14 cellular contexts compared by ENCODE assay signal in the genomic region with DNA sequence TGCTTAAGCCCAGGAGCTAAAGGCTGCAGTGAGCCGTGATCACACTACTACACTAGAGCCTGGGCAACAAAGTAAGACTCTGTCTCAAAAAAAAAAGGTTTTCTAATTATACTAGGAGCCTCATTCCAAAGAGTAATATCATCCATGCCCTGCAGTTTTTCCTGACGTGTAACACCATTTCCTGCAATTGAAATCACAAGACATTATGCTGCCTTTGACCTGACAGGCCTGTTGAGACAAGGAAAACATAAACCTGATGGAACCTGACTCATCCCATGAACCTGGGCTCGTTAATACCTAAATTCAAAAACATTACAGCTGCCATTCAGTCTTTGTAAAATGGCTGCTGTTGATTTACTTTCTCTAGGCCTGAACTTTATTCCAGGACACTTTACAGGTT. TPM values are rescaled to one million over a fixed set of nuclear protein-coding genes. Genes with fewer than 3 reads are reported as not detected.
DNase-seq lines count a peak whose midpoint lies in the region; FAIRE-seq and TF ChIP-seq lines count a peak whose summit lies in the region.
"Had no signal": no experiment of that assay in that cellular context is flagged by ENCODE, and none has a peak within 500 bp of the region (broad histone marks: within the 10 kb centered on the region; RNA-seq: fewer than 3 reads in every experiment).

No MANE protein-coding gene starts in this region.

- peak; percentile 93 for FAIRE-seq in bronchial epithelial cell (lab: Jason Lieb, UNC)
- FAIRE-seq: A204.1 had no signal

- peaks cover 2% of the 10 kb centered on the region for H3K36me3 ChIP-seq in bronchial epithelial cell (ENCODE audit: control insufficient read depth, insufficient read depth, low read length)
- H3K36me3 ChIP-seq in kidney epithelial cell (ENCODE audit: control insufficient read depth, insufficient read depth, low read length) = no peaks in the 10 kb centered on the region
- H3K36me3 ChIP-seq in urinary bladder (ENCODE audit: insufficient read depth) = no peaks in the 10 kb centered on the region

- no peaks in the 10 kb centered on the region for H3K36me3 Mint-ChIP-seq in osteocyte (ENCODE audit: unreplicated experiment)

- H3K4me3 Mint-ChIP-seq in osteocyte (ENCODE audit: unreplicated experiment) = no peak overlapping the region
- H3K4me3 Mint-ChIP-seq: H9 had no signal

- H3K4me3 ChIP-seq in bronchial epithelial cell (ENCODE audit: low read depth, low read length) = no peak overlapping the region
- H3K4me3 ChIP-seq in kidney epithelial cell (ENCODE audit: low read depth, low read length) = no peak overlapping the region
- H3K4me3 ChIP-seq in urinary bladder (ENCODE audit: low read depth, low read length) = no peak overlapping the region
- H3K4me3 ChIP-seq: psoas muscle had no signal

- TF ChIP-seq CTCF in bronchial epithelial cell (IDR thresholded peaks at IDR 0.05; ENCODE audit: insufficient read depth, low read length, severe bottlenecking) (no peak), kidney epithelial cell (IDR thresholded peaks at IDR 0.05; ENCODE audit: insufficient read depth, low read length, poor library complexity, severe bottlenecking) (no peak), osteocyte (IDR thresholded peaks at IDR 0.05) (no peak)

- WGBS in urinary bladder = 74% methylated on average over 3 of the region's 3 CpGs

- peak overlapping the region; percentile 7 for H3K27ac ChIP-seq in urinary bladder (ENCODE audit: low read depth)
- H3K27ac ChIP-seq: psoas muscle had no signal

- no peaks in the 10 kb centered on the region for H3K4me1 ChIP-seq in urinary bladder (ENCODE audit: insufficient read depth)
- H3K4me1 ChIP-seq: psoas muscle had no signal

- no peaks in the 10 kb centered on the region for H3K9me3 Mint-ChIP-seq in osteocyte (ENCODE audit: unreplicated experiment)
- H3K9me3 Mint-ChIP-seq: H9 had no signal

- no peaks in the 10 kb centered on the region for H3K4me1 Mint-ChIP-seq in osteocyte (ENCODE audit: unreplicated experiment)
- H3K4me1 Mint-ChIP-seq: H9 had no signal

- no peaks in the 10 kb centered on the region for H3K27me3 Mint-ChIP-seq in osteocyte (ENCODE audit: unreplicated experiment)

- DNase-seq in NCI-H2171 treated with DMSO at 0.1 percent for 48 hours (lab: John Stamatoyannopoulos, UW) (peak; percentile 14), NCI-H2171 (lab: John Stamatoyannopoulos, UW) (no peak), bronchial epithelial cell (ENCODE audit: low read depth) (peak; percentile 99), kidney epithelial cell (ENCODE audit: low read depth) (peak; percentile 67), osteocyte (ENCODE audit: extremely low spot score, unreplicated experiment) (no peak), putamen (ENCODE audit: low spot score) (no peak)
- DNase-seq in activated CD4-positive, CD25-positive, alpha-beta regulatory T cell treated with anti-CD3 and anti-CD28 coated beads, Interleukin-2, amount 50 U/mL, for 72 hours = no peak
- DNase-seq: activated effector memory CD4-positive, alpha-beta T cell treated with Interleukin-2 at 50 U/mL for 16 hours; glutamatergic neuron; H9; NCI-H1694 treated with DMSO at 0.1 percent for 48 hours; psoas muscle had no signal

- H3K27me3 ChIP-seq in bronchial epithelial cell (ENCODE audit: control insufficient read depth, insufficient read depth, low read length) = no peaks in the 10 kb centered on the region
- no peaks in the 10 kb centered on the region for H3K27me3 ChIP-seq in kidney epithelial cell (ENCODE audit: control insufficient read depth, insufficient read depth, low read length)

- no peak overlapping the region for H3K27ac Mint-ChIP-seq in osteocyte (ENCODE audit: unreplicated experiment)
- H3K27ac Mint-ChIP-seq: H9 had no signal

RNA-seq across cellular contexts. Expression of gene PEX13, which starts 58.7 kb away (rescaled TPM):
- 58.8 and 59.2 TPM in 2 replicates for total RNA-seq in bronchial epithelial cell
- total RNA-seq in kidney epithelial cell = 31.7 and 33.0 TPM in 2 replicates
- total RNA-seq in urinary bladder = 53.6 TPM
- polyA plus RNA-seq in urinary bladder = 12.9 TPM
- total RNA-seq in osteocyte = 19.6 and 20.3 TPM in 2 replicates

RNA-seq across cellular contexts. Expression of gene PUS10, which starts 59.3 kb away (rescaled TPM):
- total RNA-seq in bronchial epithelial cell = 5.9 and 6.1 TPM in 2 replicates
- 4.4 and 8.9 TPM in 2 replicates for total RNA-seq in kidney epithelial cell
- total RNA-seq in urinary bladder = 14.6 TPM
- polyA plus RNA-seq in urinary bladder = 3.1 TPM
- 6.0 and 7.7 TPM in 2 replicates for total RNA-seq in osteocyte

Comparison
In these comparisons a context has a peak if more than half of its experiments do, and no peak if none do; other contexts are left out.
1. DNase-seq: peak in NCI-H2171 treated with DMSO at 0.1 percent for 48 hours (single experiment), bronchial epithelial cell (single experiment) and kidney epithelial cell (single experiment); none in NCI-H2171 (single experiment), osteocyte (single experiment), activated CD4-positive, CD25-positive, alpha-beta regulatory T cell treated with anti-CD3 and anti-CD28 coated beads, Interleukin-2, amount 50 U/mL, for 72 hours (single experiment) and putamen (single experiment).